ENCODE assay signal across 18 cellular contexts in genomic region chr10:77463967-77464745, GRCh38.
A peak's percentile ranks its signal among the peaks of the same experiment; 100 is the strongest.
DNase-seq lines count a peak whose midpoint lies in the region; ATAC-seq and TF ChIP-seq lines count a peak whose summit lies in the region.
"Had no signal": no experiment of that assay in that cellular context is flagged by ENCODE, and none has a peak within 500 bp of the region (broad histone marks: within the 10 kb centered on the region; RNA-seq: fewer than 3 reads in every experiment).

No MANE protein-coding gene starts in this region.

- no peaks in the 10 kb centered on the region for H3K9me3 Mint-ChIP-seq in osteocyte (ENCODE audit: unreplicated experiment)
- H3K9me3 Mint-ChIP-seq: activated CD4-positive, alpha-beta T cell treated with anti-CD3 and anti-CD28 coated beads, Interleukin-2, amount 10 ng/mL, durations not matched to agents 7 days and 5 days; memory B cell; neural crest cell had no signal

- H3K9me3 ChIP-seq in esophagus muscularis mucosa (no peaks in the 10 kb centered on the region), smooth muscle cell (replicated peaks; ENCODE audit: low read depth) (no peaks in the 10 kb centered on the region)

- H3K4me1 ChIP-seq in esophagus muscularis mucosa (peaks cover 0 to 59% (median 30%) of the 10 kb centered on the region in 4 donors), smooth muscle cell (ENCODE audit: low read depth) (peaks cover 9% of the 10 kb centered on the region)

- H4K20me1 ChIP-seq in smooth muscle cell (ENCODE audit: low read depth): no peaks in the 10 kb centered on the region

- H3K4me3 ChIP-seq in esophagus muscularis mucosa (no peak overlapping the region), smooth muscle cell (no peak overlapping the region)

- intact Hi-C loops in esophagus muscularis mucosa (cut with DNase I): no loop called here

- TF ChIP-seq CTCF in esophagus muscularis mucosa (IDR thresholded peaks at IDR 0.05) (no peak), osteocyte (IDR thresholded peaks at IDR 0.05) (no peak), smooth muscle cell (IDR thresholded peaks at IDR 0.05; ENCODE audit: borderline replicate concordance, insufficient read depth, poor library complexity, severe bottlenecking) (no peak)

- H3K36me3 ChIP-seq in esophagus muscularis mucosa: no peaks in the 10 kb centered on the region
- no peaks in the 10 kb centered on the region for H3K36me3 ChIP-seq in smooth muscle cell (ENCODE audit: low read depth)

- H3K4me3 Mint-ChIP-seq in osteocyte (ENCODE audit: unreplicated experiment): no peak overlapping the region
- H3K4me3 Mint-ChIP-seq: activated CD4-positive, alpha-beta T cell treated with anti-CD3 and anti-CD28 coated beads, Interleukin-2, amount 10 ng/mL, durations not matched to agents 7 days and 5 days; memory B cell; neural crest cell had no signal

- H2AFZ ChIP-seq in smooth muscle cell (ENCODE audit: low read depth): no peak overlapping the region

- H3K4me2 ChIP-seq in smooth muscle cell: no peak overlapping the region

- peak overlapping the region; percentile 35 for H3K27ac Mint-ChIP-seq in osteocyte (ENCODE audit: unreplicated experiment)
- H3K27ac Mint-ChIP-seq: activated CD4-positive, alpha-beta T cell treated with anti-CD3 and anti-CD28 coated beads, Interleukin-2, amount 10 ng/mL, durations not matched to agents 7 days and 5 days; activated naive CD4-positive, alpha-beta T cell treated with anti-CD3 and anti-CD28 coated beads, Interleukin-2, amount 50 U/mL, for 72 hours; memory B cell had no signal

- no peaks in the 10 kb centered on the region for H3K36me3 Mint-ChIP-seq in osteocyte (ENCODE audit: unreplicated experiment)
- H3K36me3 Mint-ChIP-seq: activated naive CD4-positive, alpha-beta T cell treated with anti-CD3 and anti-CD28 coated beads, Interleukin-2, amount 50 U/mL, for 72 hours; memory B cell had no signal

- H3K27ac ChIP-seq in esophagus muscularis mucosa (replicated peaks in 1 of 4): peak overlapping the region; percentile 28 to 56 (median 49)
- no peak overlapping the region for H3K27ac ChIP-seq in smooth muscle cell (ENCODE audit: low read depth)

- DNase-seq in AG20443 (ENCODE audit: low spot score): peak; percentile 43
- peak; percentile 38 for DNase-seq in M059J (ENCODE audit: low read depth)
- DNase-seq in esophagus muscularis mucosa (ENCODE audit: extremely low spot score): no peak
- DNase-seq in osteocyte (ENCODE audit: extremely low spot score, unreplicated experiment): no peak
- DNase-seq in activated CD4-positive, alpha-beta T cell treated with anti-CD3 and anti-CD28 coated beads, Interleukin-2, amount 50 U/mL, for 1 hour: no peak
- no peak for DNase-seq in smooth muscle cell (lab: John Stamatoyannopoulos, UW; ENCODE audit: unreplicated experiment)
- no peak for DNase-seq in NCI-H446 (lab: John Stamatoyannopoulos, UW)
- DNase-seq: activated CD4-positive, alpha-beta T cell treated with anti-CD3 and anti-CD28 coated beads, Interleukin-2, amount 10 ng/mL, durations not matched to agents 7 days and 5 days; activated T-cell treated with anti-CD3 and anti-CD28 coated beads for 4 hours; Calu3; cerebellar nuclear complex; KBM-7; NCI-H1092; NCI-H82 had no signal

- TF ChIP-seq EP300 in esophagus muscularis mucosa (IDR thresholded peaks at IDR 0.05): no peak

- ATAC-seq in GM18519 (IDR thresholded peaks at IDR 0.05; ENCODE audit: low FRiP score, unreplicated experiment): no peak
- ATAC-seq: activated naive CD4-positive, alpha-beta T cell treated with anti-CD3 and anti-CD28 coated beads, Interleukin-2, amount 50 U/mL, for 72 hours had no signal

- no peaks in the 10 kb centered on the region for H3K79me2 ChIP-seq in smooth muscle cell (ENCODE audit: low read depth)

- H3K9ac ChIP-seq in smooth muscle cell (ENCODE audit: low read depth): no peak overlapping the region

- H3K27me3 Mint-ChIP-seq in osteocyte (ENCODE audit: unreplicated experiment): no peaks in the 10 kb centered on the region
- H3K27me3 Mint-ChIP-seq: activated CD4-positive, alpha-beta T cell treated with anti-CD3 and anti-CD28 coated beads, Interleukin-2, amount 10 ng/mL, durations not matched to agents 7 days and 5 days had no signal

- H3K27me3 ChIP-seq in esophagus muscularis mucosa: no peaks in the 10 kb centered on the region
- no peaks in the 10 kb centered on the region for H3K27me3 ChIP-seq in smooth muscle cell (ENCODE audit: low read depth)

- WGBS in esophagus muscularis mucosa: 69% methylated on average over 9 of the region's 9 CpGs
- 80% methylated on average over 9 of the region's 9 CpGs for WGBS in smooth muscle cell (ENCODE audit: low lambda C conversion rate)

- peaks cover 27% of the 10 kb centered on the region for H3K4me1 Mint-ChIP-seq in osteocyte (ENCODE audit: unreplicated experiment)
- H3K4me1 Mint-ChIP-seq: activated CD4-positive, alpha-beta T cell treated with anti-CD3 and anti-CD28 coated beads, Interleukin-2, amount 10 ng/mL, durations not matched to agents 7 days and 5 days; neural crest cell had no signal

- peaks cover 14% of the 10 kb centered on the region for H3F3A ChIP-seq in smooth muscle cell (ENCODE audit: low read depth)

- TF ChIP-seq POLR2A in esophagus muscularis mucosa (IDR thresholded peaks at IDR 0.05; ENCODE audit: low read depth): no peak

Comparison
In these comparisons a context has a peak if more than half of its experiments do, and no peak if none do; other contexts are left out.
1. DNase-seq: peak in AG20443 (single experiment) and M059J (single experiment); none in esophagus muscularis mucosa (single experiment), osteocyte (single experiment), activated CD4-positive, alpha-beta T cell treated with anti-CD3 and anti-CD28 coated beads, Interleukin-2, amount 50 U/mL, for 1 hour (single experiment), smooth muscle cell (single experiment) and NCI-H446 (0 of 2).